ENCODE assay signal across 1 cellular context in the genomic region with DNA sequence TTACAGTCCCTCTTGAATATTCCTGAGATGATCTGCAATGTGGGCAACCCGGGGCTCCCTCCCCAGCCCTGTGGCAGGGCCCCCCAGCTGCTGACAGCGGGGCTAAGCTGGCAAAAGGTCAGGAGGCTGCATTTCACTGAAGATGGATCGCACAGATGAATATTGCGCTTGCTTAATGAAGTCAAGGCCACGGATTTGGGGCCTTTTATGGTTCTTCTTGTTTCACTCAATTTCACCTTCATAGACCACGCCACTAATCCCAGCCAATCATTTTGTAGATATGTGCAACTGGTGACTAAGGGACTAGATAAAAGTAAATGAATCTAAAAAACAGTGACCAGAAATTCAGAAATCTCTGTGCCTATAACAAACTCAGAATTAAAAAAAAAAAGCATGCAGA.
TF ChIP-seq lines count a peak whose summit lies in the region.

No MANE protein-coding gene starts in this region.

TF ChIP-seq in WTC11, 78 proteins besides CTCF, POLR2A, EP300 and RAD21 (continued from another document):
- TF ChIP-seq, protein P1, sequence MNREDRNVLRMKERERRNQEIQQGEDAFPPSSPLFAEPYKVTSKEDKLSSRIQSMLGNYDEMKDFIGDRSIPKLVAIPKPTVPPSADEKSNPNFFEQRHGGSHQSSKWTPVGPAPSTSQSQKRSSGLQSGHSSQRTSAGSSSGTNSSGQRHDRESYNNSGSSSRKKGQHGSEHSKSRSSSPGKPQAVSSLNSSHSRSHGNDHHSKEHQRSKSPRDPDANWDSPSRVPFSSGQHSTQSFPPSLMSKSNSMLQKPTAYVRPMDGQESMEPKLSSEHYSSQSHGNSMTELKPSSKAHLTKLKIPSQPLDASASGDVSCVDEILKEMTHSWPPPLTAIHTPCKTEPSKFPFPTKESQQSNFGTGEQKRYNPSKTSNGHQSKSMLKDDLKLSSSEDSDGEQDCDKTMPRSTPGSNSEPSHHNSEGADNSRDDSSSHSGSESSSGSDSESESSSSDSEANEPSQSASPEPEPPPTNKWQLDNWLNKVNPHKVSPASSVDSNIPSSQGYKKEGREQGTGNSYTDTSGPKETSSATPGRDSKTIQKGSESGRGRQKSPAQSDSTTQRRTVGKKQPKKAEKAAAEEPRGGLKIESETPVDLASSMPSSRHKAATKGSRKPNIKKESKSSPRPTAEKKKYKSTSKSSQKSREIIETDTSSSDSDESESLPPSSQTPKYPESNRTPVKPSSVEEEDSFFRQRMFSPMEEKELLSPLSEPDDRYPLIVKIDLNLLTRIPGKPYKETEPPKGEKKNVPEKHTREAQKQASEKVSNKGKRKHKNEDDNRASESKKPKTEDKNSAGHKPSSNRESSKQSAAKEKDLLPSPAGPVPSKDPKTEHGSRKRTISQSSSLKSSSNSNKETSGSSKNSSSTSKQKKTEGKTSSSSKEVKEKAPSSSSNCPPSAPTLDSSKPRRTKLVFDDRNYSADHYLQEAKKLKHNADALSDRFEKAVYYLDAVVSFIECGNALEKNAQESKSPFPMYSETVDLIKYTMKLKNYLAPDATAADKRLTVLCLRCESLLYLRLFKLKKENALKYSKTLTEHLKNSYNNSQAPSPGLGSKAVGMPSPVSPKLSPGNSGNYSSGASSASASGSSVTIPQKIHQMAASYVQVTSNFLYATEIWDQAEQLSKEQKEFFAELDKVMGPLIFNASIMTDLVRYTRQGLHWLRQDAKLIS (CRISPR knock-in tag; IDR thresholded peaks at IDR 0.05; ENCODE audit: borderline replicate concordance) = no peak
- TF ChIP-seq PRRX2 (CRISPR knock-in tag; IDR thresholded peaks at IDR 0.05) = no peak
- no peak for TF ChIP-seq NFYB (CRISPR knock-in tag; conservative IDR thresholded peaks at IDR 0.05; ENCODE audit: low read depth)
- TF ChIP-seq HMGA2 (CRISPR knock-in tag; IDR thresholded peaks at IDR 0.05) = no peak
- no peak for TF ChIP-seq RELA (CRISPR knock-in tag; IDR thresholded peaks at IDR 0.05; ENCODE audit: borderline replicate concordance)
- TF ChIP-seq ZNF232 (CRISPR knock-in tag; IDR thresholded peaks at IDR 0.05) = no peak
- no peak for TF ChIP-seq TEAD1 (CRISPR knock-in tag; IDR thresholded peaks at IDR 0.05)
- no peak for TF ChIP-seq GRHL2 (CRISPR knock-in tag; IDR thresholded peaks at IDR 0.05; ENCODE audit: insufficient replicate concordance, severe bottlenecking)
- TF ChIP-seq, protein P2, sequence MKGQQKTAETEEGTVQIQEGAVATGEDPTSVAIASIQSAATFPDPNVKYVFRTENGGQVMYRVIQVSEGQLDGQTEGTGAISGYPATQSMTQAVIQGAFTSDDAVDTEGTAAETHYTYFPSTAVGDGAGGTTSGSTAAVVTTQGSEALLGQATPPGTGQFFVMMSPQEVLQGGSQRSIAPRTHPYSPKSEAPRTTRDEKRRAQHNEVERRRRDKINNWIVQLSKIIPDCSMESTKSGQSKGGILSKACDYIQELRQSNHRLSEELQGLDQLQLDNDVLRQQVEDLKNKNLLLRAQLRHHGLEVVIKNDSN (CRISPR knock-in tag; IDR thresholded peaks at IDR 0.05) = no peak
- no peak for TF ChIP-seq ATF1 (CRISPR knock-in tag; IDR thresholded peaks at IDR 0.05)
TF ChIP-seq in WTC11: peak in this region for 0.
